ENCODE assay signal across 20 cellular contexts in the genomic region with DNA sequence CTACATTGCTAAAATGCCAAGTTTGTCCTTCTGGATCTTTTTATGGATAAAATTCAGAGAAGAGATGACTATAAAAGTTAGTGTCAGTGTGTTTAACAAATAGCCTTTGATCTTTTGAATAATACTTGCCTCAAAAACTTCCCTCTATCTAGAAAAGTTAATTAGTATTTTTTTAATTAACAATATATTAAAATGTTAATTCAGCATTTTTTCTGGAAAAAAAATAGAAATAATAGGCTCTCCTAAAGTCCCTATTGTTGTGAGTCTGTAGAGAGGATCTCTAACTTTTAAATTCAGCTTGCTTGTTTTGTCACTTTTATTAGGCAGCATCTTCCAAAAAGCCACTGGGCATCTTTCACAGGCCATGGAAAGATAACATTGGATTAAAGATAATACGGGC.
DNase-seq lines count a peak whose midpoint lies in the region; ATAC-seq, FAIRE-seq and TF ChIP-seq lines count a peak whose summit lies in the region.
"Had no signal": no experiment of that assay in that cellular context is flagged by ENCODE, and none has a peak within 500 bp of the region (broad histone marks: within the 10 kb centered on the region; RNA-seq: fewer than 3 reads in every experiment).

No MANE protein-coding gene starts in this region.

- intact Hi-C loops in HepG2 (cut with micrococcal nuclease; ENCODE audit: unreplicated experiment) (no loop called here), right lobe of liver (cut with DNase I) (no loop called here)

- H3K27me3 ChIP-seq in HepG2 (ENCODE audit: control insufficient read depth in 1 of 2, insufficient read depth in 2 of 2, low read length in 2 of 2) (no peaks in the 10 kb centered on the region), right lobe of liver (no peaks in the 10 kb centered on the region), mesenchymal stem cell (ENCODE audit: control insufficient read depth in 1 of 2, insufficient read depth in 1 of 2, low read length in 2 of 2) (no peaks in the 10 kb centered on the region), SK-N-SH (ENCODE audit: insufficient read depth) (no peaks in the 10 kb centered on the region)
- H3K27me3 ChIP-seq: BLaER1 treated with 17β-estradiol and CSF1 and Interleukin-3, amounts not matched to agents 10 nM and 100 nM had no signal

- H4K91ac ChIP-seq in mesenchymal stem cell (ENCODE audit: low read length), result no peak overlapping the region

- BruUV-seq in HepG2 (replicated peaks; lab: Mats Ljungman, UMichigan), result no TSS peak

- H4K20me1 ChIP-seq in HepG2 (ENCODE audit: insufficient read depth, low read length), result no peaks in the 10 kb centered on the region
- no peaks in the 10 kb centered on the region for H4K20me1 ChIP-seq in SK-N-SH (ENCODE audit: insufficient read depth)
- H4K20me1 ChIP-seq: BLaER1 treated with 17β-estradiol and CSF1 and Interleukin-3, amounts not matched to agents 10 nM and 100 nM had no signal

- H3K27ac ChIP-seq in HepG2 (ENCODE audit: extremely low read length, insufficient read depth, low read length) (no peak overlapping the region), right lobe of liver (no peak overlapping the region), VCaP (peak overlapping the region; percentile 36), mesenchymal stem cell (ENCODE audit: low read length, poor library complexity, severe bottlenecking) (no peak overlapping the region), SK-N-SH (ENCODE audit: low read depth in 2 of 2, low read length in 1 of 2) (no peak overlapping the region)
- H3K27ac ChIP-seq: 22Rv1; A549; BLaER1 treated with 17β-estradiol and CSF1 and Interleukin-3, amounts not matched to agents 10 nM and 100 nM; C4-2B had no signal

- H3K4me2 ChIP-seq in HepG2 (ENCODE audit: low read depth, low read length) (no peak overlapping the region), mesenchymal stem cell (ENCODE audit: low read length, poor library complexity, severe bottlenecking) (no peak overlapping the region), SK-N-SH (no peak overlapping the region)
- H3K4me2 ChIP-seq: A549; BLaER1 treated with 17β-estradiol and CSF1 and Interleukin-3, amounts not matched to agents 10 nM and 100 nM had no signal

- H2AFZ ChIP-seq in HepG2 (ENCODE audit: low read length) (no peak overlapping the region), mesenchymal stem cell (ENCODE audit: low read depth, low read length) (no peak overlapping the region), SK-N-SH (ENCODE audit: low read depth) (no peak overlapping the region)

- no peak overlapping the region for H2BK15ac ChIP-seq in mesenchymal stem cell (ENCODE audit: low read depth, poor library complexity, severe bottlenecking)

- no peak for FAIRE-seq in HepG2 (lab: Jason Lieb, UNC)
- FAIRE-seq: A549, D721Med, G401.6, GM12891 had no signal

- no peak overlapping the region for H2BK5ac ChIP-seq in mesenchymal stem cell (ENCODE audit: low read depth, low read length, poor library complexity, severe bottlenecking)

- H3K79me2 ChIP-seq in HepG2 (ENCODE audit: insufficient read depth, low read length) (no peaks in the 10 kb centered on the region), SK-N-SH (ENCODE audit: insufficient read depth) (no peaks in the 10 kb centered on the region)

- no peak overlapping the region for H3K9ac ChIP-seq in HepG2 (ENCODE audit: insufficient read depth, low read depth, low read length)
- H3K9ac ChIP-seq in mesenchymal stem cell (ENCODE audit: low read length), result no peak overlapping the region
- no peak overlapping the region for H3K9ac ChIP-seq in SK-N-SH
- H3K9ac ChIP-seq: BLaER1 treated with 17β-estradiol and CSF1 and Interleukin-3, amounts not matched to agents 10 nM and 100 nM had no signal

- ATAC-seq in HepG2 (no peak), right lobe of liver (no peak)
- ATAC-seq: A549; CD8-positive, alpha-beta T cell had no signal

- H3K36me3 ChIP-seq in HepG2 (replicated peaks in 1 of 2; ENCODE audit: control insufficient read depth in 1 of 2, insufficient read depth in 2 of 2, low read length in 2 of 2) (no peaks in the 10 kb centered on the region), right lobe of liver (no peaks in the 10 kb centered on the region), mesenchymal stem cell (ENCODE audit: control insufficient read depth in 1 of 2, insufficient read depth in 2 of 2, low read depth in 1 of 2, low read length in 2 of 2) (no peaks in the 10 kb centered on the region), SK-N-SH (replicated peaks in 1 of 2; ENCODE audit: control insufficient read depth in 1 of 2, insufficient read depth in 2 of 2, low read length in 1 of 2) (no peaks in the 10 kb centered on the region)
- H3K36me3 ChIP-seq: BLaER1 treated with 17β-estradiol and CSF1 and Interleukin-3, amounts not matched to agents 10 nM and 100 nM had no signal

- POLR2A ChIA-PET in HepG2 (lab: Yijun Ruan, JAX) (no interaction called here), SK-N-SH (lab: Yijun Ruan, JAX) (no interaction called here)

- DNase-seq in HepG2 (ENCODE audit: low spot score), result no peak
- no peak for DNase-seq in right lobe of liver
- no peak for DNase-seq in mesenchymal stem cell
- no peak for DNase-seq in SK-N-SH
- no peak for DNase-seq in stimulated activated CD4-positive, alpha-beta T cell treated with anti-CD3 and anti-CD28 coated beads, Interleukin-1b, Interleukin-23, amount 100 ng/mL, for 48 hours
- DNase-seq: AML-193; Caco-2; Calu3; CD4-positive, alpha-beta T cell; CD8-positive, alpha-beta T cell; DMS79 treated with DMSO at 0.1 percent for 48 hours; GF-D8 had no signal

- no peak for TF ChIP-seq POLR2A in HepG2 (IDR thresholded peaks at IDR 0.05; ENCODE audit: insufficient read depth in 1 of 2, low read depth in 2 of 2, low read length in 2 of 2)
- TF ChIP-seq POLR2A in right lobe of liver (IDR thresholded peaks at IDR 0.05), result no peak

- H3K9me2 ChIP-seq in SK-N-SH, result no peaks in the 10 kb centered on the region

- no peak overlapping the region for H3K18ac ChIP-seq in mesenchymal stem cell (ENCODE audit: low read depth in 1 of 2, low read length in 2 of 2)

- CTCF ChIA-PET in HepG2 (lab: Yijun Ruan, JAX; ENCODE audit: low intra/inter-chr PET ratio, low total read pairs), result no interaction called here
- CTCF ChIA-PET in SK-N-SH (lab: Yijun Ruan, JAX), result interaction anchor here (1.1 kb wide), 1 partner anchor 12 kb away, joined by 3 read pairs; no protein-coding TSS in a partner anchor

- no peaks in the 10 kb centered on the region for H3K79me1 ChIP-seq in mesenchymal stem cell (replicated peaks; ENCODE audit: low read length, poor library complexity, severe bottlenecking)

- H3K4me1 ChIP-seq in HepG2 (ENCODE audit: insufficient read depth, low read length) (no peaks in the 10 kb centered on the region), right lobe of liver (peaks cover 0 to 5% (median 0%) of the 10 kb centered on the region in 4 donors), mesenchymal stem cell (ENCODE audit: control insufficient read depth, insufficient read depth, low read depth, low read length) (peaks cover 2% of the 10 kb centered on the region), SK-N-SH (ENCODE audit: control insufficient read depth in 1 of 2, insufficient read depth in 2 of 2, low read depth in 1 of 2, low read length in 1 of 2) (no peaks in the 10 kb centered on the region)
- H3K4me1 ChIP-seq: A549; BLaER1 treated with 17β-estradiol and CSF1 and Interleukin-3, amounts not matched to agents 10 nM and 100 nM had no signal

- TF ChIP-seq RAD21 in HepG2 (CRISPR knock-in tag; IDR thresholded peaks at IDR 0.05) (no peak), SK-N-SH (IDR thresholded peaks at IDR 0.05; ENCODE audit: low read length) (no peak)

- TF ChIP-seq EP300 in HepG2 (IDR thresholded peaks at IDR 0.05; ENCODE audit: low read depth in 2 of 2, low read length in 2 of 2) (no peak), HepG2 (CRISPR knock-in tag; IDR thresholded peaks at IDR 0.05; ENCODE audit: borderline replicate concordance) (no peak), SK-N-SH (IDR thresholded peaks at IDR 0.05; ENCODE audit: borderline replicate concordance in 1 of 2, low read depth in 1 of 2, low read length in 1 of 2) (no peak)

- no peak for TF ChIP-seq CTCF in HepG2 (CRISPR knock-in tag; IDR thresholded peaks at IDR 0.05)
- TF ChIP-seq CTCF in right lobe of liver (IDR thresholded peaks at IDR 0.05), result no peak
- TF ChIP-seq CTCF in VCaP (conservative IDR thresholded peaks at IDR 0.05), result no peak
- no peak for TF ChIP-seq CTCF in SK-N-SH (IDR thresholded peaks at IDR 0.05)

- H3F3A ChIP-seq in SK-N-SH (replicated peaks; ENCODE audit: insufficient read depth), result no peaks in the 10 kb centered on the region

- 69% methylated on average over 1 of the region's 1 CpG for WGBS in HepG2 (ENCODE audit: low lambda C conversion rate)
- WGBS in right lobe of liver (ENCODE audit: insufficient coverage, low coverage, low lambda C conversion rate, missing lambda C conversion rate), result 78% methylated on average over 1 of the region's 1 CpG
- WGBS in mesenchymal stem cell, result 96% methylated on average over 1 of the region's 1 CpG
- 7% methylated on average over 1 of the region's 1 CpG for WGBS in SK-N-SH (ENCODE audit: low lambda C conversion rate)

- H3K4ac ChIP-seq in mesenchymal stem cell (ENCODE audit: low read depth in 1 of 2, low read length in 2 of 2), result no peak overlapping the region

- in situ Hi-C loops in HepG2 (cut with HindIII; ENCODE audit: extremely low pct_ligation_motif_present, low pct_unique_long_range_greater_than_20kb), result no loop called here

- no peak overlapping the region for H3K23ac ChIP-seq in mesenchymal stem cell (ENCODE audit: low read length in 2 of 2)

- H3K4me3 ChIP-seq in HepG2 (replicated peaks in 1 of 3; ENCODE audit: insufficient read depth in 1 of 3, low read depth in 2 of 3, low read length in 3 of 3), result no peak overlapping the region
- no peak overlapping the region for H3K4me3 ChIP-seq in right lobe of liver
- H3K4me3 ChIP-seq in mesenchymal stem cell (ENCODE audit: insufficient read depth in 1 of 2, low read depth in 1 of 2, low read length in 2 of 2), result no peak overlapping the region
- H3K4me3 ChIP-seq in SK-N-SH (ENCODE audit: low read depth in 2 of 2, low read length in 1 of 2), result no peak overlapping the region
- H3K4me3 ChIP-seq: A549; BLaER1 treated with 17β-estradiol and CSF1 and Interleukin-3, amounts not matched to agents 10 nM and 100 nM had no signal

- H4K8ac ChIP-seq in mesenchymal stem cell (ENCODE audit: low read length), result no peak overlapping the region

- H3K14ac ChIP-seq in mesenchymal stem cell (ENCODE audit: low read length in 2 of 2), result no peak overlapping the region

- H2BK120ac ChIP-seq in mesenchymal stem cell (ENCODE audit: low read depth, low read length), result no peak overlapping the region

- no peak overlapping the region for H2BK12ac ChIP-seq in mesenchymal stem cell (ENCODE audit: low read length in 2 of 2)

- H3K9me3 ChIP-seq in HepG2 (ENCODE audit: low read length) (no peaks in the 10 kb centered on the region), right lobe of liver (no peaks in the 10 kb centered on the region), mesenchymal stem cell (ENCODE audit: control insufficient read depth, low read length) (no peaks in the 10 kb centered on the region), SK-N-SH (no peaks in the 10 kb centered on the region)
- H3K9me3 ChIP-seq: A549; BLaER1 treated with 17β-estradiol and CSF1 and Interleukin-3, amounts not matched to agents 10 nM and 100 nM; Caco-2 had no signal

- peak overlapping the region; percentile 2 for H2AK5ac ChIP-seq in mesenchymal stem cell (ENCODE audit: low read length, severe bottlenecking)

TF ChIP-seq in HepG2, 621 proteins besides CTCF, POLR2A, EP300 and RAD21 (continues in another document):
- no peak for TF ChIP-seq ZFP36L2 (CRISPR knock-in tag; IDR thresholded peaks at IDR 0.05)
